Comparison of ENCODE assay signal across 27 cellular contexts in genomic region chr7:13793926-13794325, GRCh38.
"Had no signal": no experiment of that assay in that cellular context is flagged by ENCODE, and none has a peak within 500 bp of the region (broad histone marks: within the 10 kb centered on the region; RNA-seq: fewer than 3 reads in every experiment).

No MANE protein-coding gene starts in this region.

- H3K36me3 ChIP-seq: esophagus squamous epithelium, gastrocnemius medialis, heart right ventricle, left lung, lower lobe of right lung had no signal

- H3K4me1 ChIP-seq: esophagus squamous epithelium, gastrocnemius medialis, heart right ventricle, left lung, lower lobe of right lung had no signal

- H3K27me3 ChIP-seq: dorsolateral prefrontal cortex, esophagus squamous epithelium, gastrocnemius medialis, heart right ventricle, left lung had no signal

- H3K9me3 ChIP-seq: esophagus squamous epithelium, gastrocnemius medialis, heart right ventricle, left lung, lower lobe of right lung, mucosa of descending colon had no signal

- H3K27ac ChIP-seq: coronary artery, dorsolateral prefrontal cortex, epithelial cell of prostate, esophagus squamous epithelium, gastrocnemius medialis, heart right ventricle, left lung, lower lobe of right lung had no signal

- DNase-seq: dermis blood vessel endothelial cell; dorsolateral prefrontal cortex; effector CD8-positive, alpha-beta T cell; effector memory CD8-positive, alpha-beta T cell; endodermal cell; erythroblast; esophagus squamous epithelium; foreskin fibroblast; foreskin melanocyte; gastrocnemius medialis; glutamatergic neuron; head of caudate nucleus; heart right ventricle; hippocampal formation; left cardiac atrium; left lung; left ventricle myocardium superior; lower lobe of right lung; mesenchymal stem cell; mucosa of descending colon; naive B cell had no signal

- ATAC-seq: effector memory CD8-positive, alpha-beta T cell; esophagus mucosa; gastrocnemius medialis; heart right ventricle; left cardiac atrium; left lung; left ventricle myocardium superior; lower lobe of right lung; mucosa of descending colon had no signal

- FAIRE-seq: colon, endometrium, keratinocyte had no signal

- H3K4me3 ChIP-seq: coronary artery, dorsolateral prefrontal cortex, esophagus squamous epithelium, gastrocnemius medialis, heart right ventricle, left lung, lower lobe of right lung, mucosa of descending colon had no signal
